Comparison of ENCODE assay signal across 19 cellular contexts in the genomic region with DNA sequence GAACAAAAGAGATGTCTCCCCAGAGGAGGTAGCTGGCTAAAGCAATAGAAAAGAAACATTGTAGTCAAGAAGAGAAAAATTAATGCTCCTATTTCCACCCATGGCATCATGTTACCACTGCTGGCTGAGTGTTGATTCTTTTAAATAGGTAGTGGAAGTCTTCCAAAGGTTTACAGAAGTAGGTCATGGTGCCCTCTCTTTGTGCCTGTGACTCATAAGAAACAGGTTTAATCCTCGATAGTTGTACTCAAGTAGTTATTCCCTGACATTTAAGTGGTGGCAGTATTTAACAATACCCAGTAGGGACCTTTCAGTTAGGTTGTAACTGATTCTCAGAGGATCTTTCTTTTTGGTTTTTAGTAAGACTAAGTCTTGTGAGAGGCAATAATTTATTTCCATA.
DNase-seq lines count a peak whose midpoint lies in the region; ATAC-seq and TF ChIP-seq lines count a peak whose summit lies in the region.
"Had no signal": no experiment of that assay in that cellular context is flagged by ENCODE, and none has a peak within 500 bp of the region (broad histone marks: within the 10 kb centered on the region; RNA-seq: fewer than 3 reads in every experiment).

No MANE protein-coding gene starts in this region.

- H3K4me1 ChIP-seq in PC-3 (ENCODE audit: insufficient read depth, low read length): peaks cover 21% of the 10 kb centered on the region
- no peaks in the 10 kb centered on the region for H3K4me1 ChIP-seq in H9 (ENCODE audit: insufficient read depth, low read length)
- peaks cover 8% of the 10 kb centered on the region for H3K4me1 ChIP-seq in neural progenitor cell
- H3K4me1 ChIP-seq: BE2C had no signal

- peak; percentile 2 for DNase-seq in MG63
- peak; percentile 85 for DNase-seq in PC-3
- DNase-seq in glutamatergic neuron: no peak
- peak; percentile 4 for DNase-seq in skeletal muscle cell (ENCODE audit: low read depth)
- no peak for DNase-seq in H9
- DNase-seq in neural progenitor cell (ENCODE audit: low spot score): no peak
- no peak for DNase-seq in GDM1 (lab: John Stamatoyannopoulos, UW)
- DNase-seq: BE2C; CD4-positive, alpha-beta memory T cell; HFFc6; KG1; MM.1S; NCI-H1105; NCI-H1694 treated with DMSO at 0.1 percent for 48 hours; NCI-H2171 treated with DMSO at 0.1 percent for 48 hours; NCI-H510A; SHP77 had no signal

- no CpG with 5 or more reads among the region's 1 CpG for WGBS in H9 (ENCODE audit: extremely low coverage, insufficient read length, low lambda C conversion rate)

- H2BK5ac ChIP-seq in H9 (ENCODE audit: insufficient read length, low read length): no peak overlapping the region

- BruUV-seq in PC-3 (replicated peaks; lab: Mats Ljungman, UMichigan): no TSS peak

- CTCF ChIA-PET in PC-3 (lab: Charles Lee): no interaction called here

- H3K23me2 ChIP-seq in H9 (ENCODE audit: insufficient read length, low read depth, low read length, poor library complexity, severe bottlenecking): no peaks in the 10 kb centered on the region

- H3K4me2 ChIP-seq in PC-3 (ENCODE audit: low read length): peak overlapping the region; percentile 56
- no peak overlapping the region for H3K4me2 ChIP-seq in H9 (ENCODE audit: insufficient read depth, insufficient read length, low read length)
- no peak overlapping the region for H3K4me2 ChIP-seq in neural progenitor cell
- H3K4me2 ChIP-seq: GM23338 had no signal

- H4K8ac ChIP-seq in H9 (replicated peaks; ENCODE audit: insufficient read length, low read depth, low read length): no peak overlapping the region

- H3K27me3 ChIP-seq in MG63 (no peaks in the 10 kb centered on the region), PC-3 (ENCODE audit: low read length) (no peaks in the 10 kb centered on the region), H9 (ENCODE audit: insufficient read depth, low read length) (no peaks in the 10 kb centered on the region), neural progenitor cell (no peaks in the 10 kb centered on the region)
- H3K27me3 ChIP-seq: BE2C had no signal

- POLR2A ChIA-PET in PC-3 (lab: Charles Lee; ENCODE audit: unreplicated experiment): no interaction called here

- H2BK15ac ChIP-seq in H9 (ENCODE audit: low read depth, low read length): no peak overlapping the region

- H3K56ac ChIP-seq in H9 (ENCODE audit: insufficient read length, low read depth, low read length): no peak overlapping the region

- H2AK5ac ChIP-seq in H9 (ENCODE audit: insufficient read length, low read length): no peak overlapping the region

- ATAC-seq in PC-3: peak; percentile 98
- ATAC-seq: GM23338 had no signal

- H3K4ac ChIP-seq in H9 (ENCODE audit: low read depth, low read length): no peak overlapping the region

- H3K4me1 Mint-ChIP-seq in glutamatergic neuron (ENCODE audit: low read depth, unreplicated experiment) (peaks cover 14% of the 10 kb centered on the region), H9 (no peaks in the 10 kb centered on the region), neural progenitor cell (peaks cover 12% of the 10 kb centered on the region)
- H3K4me1 Mint-ChIP-seq: CD4-positive, alpha-beta memory T cell; GM23338 had no signal

- no peak overlapping the region for H2BK12ac ChIP-seq in H9 (ENCODE audit: insufficient read length, low read depth, low read length)

- H3K9me2 ChIP-seq in PC-3 (replicated peaks; ENCODE audit: low read length): no peaks in the 10 kb centered on the region

- no peak overlapping the region for H2AFZ ChIP-seq in PC-3 (ENCODE audit: low read length)
- H2AFZ ChIP-seq in H9 (ENCODE audit: low read length): no peak overlapping the region
- no peak overlapping the region for H2AFZ ChIP-seq in neural progenitor cell (replicated peaks)
- H2AFZ ChIP-seq: GM23338 had no signal

- H2BK20ac ChIP-seq in H9 (ENCODE audit: low read depth, low read length, poor library complexity, severe bottlenecking): no peak overlapping the region

- H3K4me3 ChIP-seq in MG63 (no peak overlapping the region), PC-3 (ENCODE audit: low read length) (no peak overlapping the region), skeletal muscle cell (ENCODE audit: low read depth, low read length) (no peak overlapping the region), neural progenitor cell (no peak overlapping the region)
- H3K4me3 ChIP-seq: GM23338 had no signal

- H3F3A ChIP-seq in PC-3 (ENCODE audit: low read length, unreplicated experiment) (no peaks in the 10 kb centered on the region), neural progenitor cell (ENCODE audit: low read depth) (no peaks in the 10 kb centered on the region)

- H2BK120ac ChIP-seq in H9 (ENCODE audit: low read depth, low read length, poor library complexity, severe bottlenecking): no peak overlapping the region

- H3K79me1 ChIP-seq in H9 (ENCODE audit: insufficient read depth, low read depth, low read length, poor library complexity, severe bottlenecking): no peaks in the 10 kb centered on the region

- no peaks in the 10 kb centered on the region for H3K36me3 ChIP-seq in MG63
- no peaks in the 10 kb centered on the region for H3K36me3 ChIP-seq in PC-3 (ENCODE audit: low read depth, low read length)
- H3K36me3 ChIP-seq in neural progenitor cell: no peaks in the 10 kb centered on the region
- H3K36me3 ChIP-seq: BE2C had no signal

- H3K27me3 Mint-ChIP-seq in glutamatergic neuron (ENCODE audit: unreplicated experiment): no peaks in the 10 kb centered on the region
- H3K27me3 Mint-ChIP-seq in H9 (ENCODE audit: low read depth): no peaks in the 10 kb centered on the region
- H3K27me3 Mint-ChIP-seq in neural progenitor cell (ENCODE audit: insufficient read depth, low read depth): no peaks in the 10 kb centered on the region
- H3K27me3 Mint-ChIP-seq: CD4-positive, alpha-beta memory T cell had no signal

- intact Hi-C loops in PC-3 (cut with micrococcal nuclease): loop anchor here (2.0 to 10.0 kb wide), 2 partner anchors 218 to 228 kb away; no protein-coding TSS in a partner anchor

- H3K27ac Mint-ChIP-seq in glutamatergic neuron (ENCODE audit: unreplicated experiment) (peak overlapping the region; percentile 48), H9 (no peak overlapping the region), neural progenitor cell (no peak overlapping the region)
- H3K27ac Mint-ChIP-seq: CD4-positive, alpha-beta memory T cell; GM23338; HFFc6 had no signal

- H3K27ac ChIP-seq in PC-3 (ENCODE audit: low read length) (no peak overlapping the region), H9 (ENCODE audit: insufficient read length, low read depth, low read length) (no peak overlapping the region), neural progenitor cell (no peak overlapping the region)
- H3K27ac ChIP-seq: HL-60 had no signal

- H3K18ac ChIP-seq in H9 (ENCODE audit: insufficient read length, low read depth, low read length): no peak overlapping the region

- H4K5ac ChIP-seq in H9 (ENCODE audit: insufficient read length, low read depth, low read length): no peak overlapping the region

- no peaks in the 10 kb centered on the region for H3K79me2 ChIP-seq in PC-3 (ENCODE audit: low read length)
- no peaks in the 10 kb centered on the region for H3K79me2 ChIP-seq in H9 (ENCODE audit: insufficient read depth, low read length)
- no peaks in the 10 kb centered on the region for H3K79me2 ChIP-seq in neural progenitor cell (ENCODE audit: low read depth)

- no peak overlapping the region for H3T11ph ChIP-seq in H9 (ENCODE audit: low read length)

- H4K91ac ChIP-seq in H9 (ENCODE audit: insufficient read length, low read depth, low read length): no peak overlapping the region

- no peak overlapping the region for H3K23ac ChIP-seq in H9 (ENCODE audit: insufficient read length, low read depth, low read length)

- H3K36me3 Mint-ChIP-seq in glutamatergic neuron (ENCODE audit: unreplicated experiment): no peaks in the 10 kb centered on the region
- H3K36me3 Mint-ChIP-seq in H9 (ENCODE audit: insufficient read depth in 1 of 3, low read depth in 3 of 3): no peaks in the 10 kb centered on the region; a peak in 1 of 7 replicates
- no peaks in the 10 kb centered on the region for H3K36me3 Mint-ChIP-seq in neural progenitor cell
- H3K36me3 Mint-ChIP-seq: CD4-positive, alpha-beta memory T cell had no signal

- H3K9me3 ChIP-seq in MG63 (no peaks in the 10 kb centered on the region), PC-3 (ENCODE audit: low read length) (no peaks in the 10 kb centered on the region), H9 (ENCODE audit: control insufficient read depth, low read depth, low read length) (peaks cover 9% of the 10 kb centered on the region), neural progenitor cell (ENCODE audit: low read depth) (no peaks in the 10 kb centered on the region)
- H3K9me3 ChIP-seq: BE2C had no signal

- H4K20me1 ChIP-seq in PC-3 (ENCODE audit: low read length): no peaks in the 10 kb centered on the region
- no peaks in the 10 kb centered on the region for H4K20me1 ChIP-seq in H9 (ENCODE audit: control insufficient read depth, insufficient read depth, insufficient read length)
- no peaks in the 10 kb centered on the region for H4K20me1 ChIP-seq in neural progenitor cell (ENCODE audit: low read depth)

- TF ChIP-seq CTCF in PC-3 (conservative IDR thresholded peaks at IDR 0.05; ENCODE audit: low read depth, low read length) (no peak; the same call in 1 of the 2 replicates), glutamatergic neuron (IDR thresholded peaks at IDR 0.05; ENCODE audit: partially characterized antibody, unreplicated experiment) (no peak), H9 (conservative IDR thresholded peaks at IDR 0.05) (no peak), neural progenitor cell (IDR thresholded peaks at IDR 0.05) (no peak)

- peaks cover 2% of the 10 kb centered on the region for H3K9me3 Mint-ChIP-seq in glutamatergic neuron (ENCODE audit: unreplicated experiment)
- peaks cover 0 to 39% of the 10 kb centered on the region in 2 experiments; a peak in 2 of 5 replicates for H3K9me3 Mint-ChIP-seq in H9
- H3K9me3 Mint-ChIP-seq in neural progenitor cell: no peaks in the 10 kb centered on the region
- H3K9me3 Mint-ChIP-seq: GM23338 had no signal

- H3K9ac ChIP-seq in PC-3 (ENCODE audit: low read length) (no peak overlapping the region), H9 (ENCODE audit: extremely low read depth, insufficient read length, low read length) (no peak overlapping the region), neural progenitor cell (no peak overlapping the region)

- no peak overlapping the region for H3K14ac ChIP-seq in H9 (ENCODE audit: insufficient read depth, low read length)

- peak overlapping the region; percentile 3 for H3K4me3 Mint-ChIP-seq in glutamatergic neuron (ENCODE audit: unreplicated experiment)
- no peak overlapping the region for H3K4me3 Mint-ChIP-seq in H9
- no peak overlapping the region for H3K4me3 Mint-ChIP-seq in neural progenitor cell
- H3K4me3 Mint-ChIP-seq: CD4-positive, alpha-beta memory T cell; GM23338; HFFc6 had no signal

Comparison
In these comparisons a context has a peak if more than half of its experiments do, and no peak if none do; other contexts are left out.
1. DNase-seq: peak in MG63 (single experiment), PC-3 (single experiment) and skeletal muscle cell (single experiment); none in glutamatergic neuron (single experiment), H9 (single experiment), neural progenitor cell (single experiment) and GDM1 (single experiment).